In genomic region chr12:72110814-72111615, GRCh38 we compare ENCODE assay signal across 19 cellular contexts.
"Had no signal": no experiment of that assay in that cellular context is flagged by ENCODE, and none has a peak within 500 bp of the region (broad histone marks: within the 10 kb centered on the region; RNA-seq: fewer than 3 reads in every experiment).

No MANE protein-coding gene starts in this region.

- ATAC-seq: body of pancreas; gastrocnemius medialis; left cardiac atrium; left ventricle myocardium superior; naive thymus-derived CD4-positive, alpha-beta T cell; sciatic nerve; stimulated activated naive CD8-positive, alpha-beta T cell treated with anti-CD3 and anti-CD28 coated beads, Interleukin-15, Interleukin-2, amounts not matched to agents 100 U/mL and 50 U/mL, for 24 hours had no signal

- DNase-seq: activated CD4-positive, alpha-beta T cell treated with anti-CD3 and anti-CD28 coated beads for 48 hours; activated CD4-positive, alpha-beta T cell treated with anti-CD3 and anti-CD28 coated beads, Interleukin-2, amount 50 U/mL, for 48 hours; activated CD8-positive, alpha-beta memory T cell treated with anti-CD3 and anti-CD28 coated beads for 24 hours; activated effector memory CD4-positive, alpha-beta T cell treated with Interleukin-2 at 50 U/mL for 16 hours; activated naive CD4-positive, alpha-beta T cell treated with Interleukin-2 at 50 U/mL for 16 hours; aorta; body of pancreas; cerebellar nuclear complex; colonic mucosa; effector memory CD4-positive, alpha-beta T cell; gastrocnemius medialis; left cardiac atrium; left ventricle myocardium superior; naive thymus-derived CD4-positive, alpha-beta T cell; stimulated activated CD4-positive, alpha-beta T cell treated with anti-CD3 and anti-CD28 coated beads, Interleukin-12 subunit alpha, Interleukin-12 subunit beta, amount 100 ng/mL, for 4 hours; stimulated activated CD4-positive, alpha-beta T cell treated with anti-CD3 and anti-CD28 coated beads, Interleukin-4, amount 100 ng/mL, for 1 hour; stimulated activated naive CD8-positive, alpha-beta T cell treated with anti-CD3 and anti-CD28 coated beads, Interleukin-15, Interleukin-2, amounts not matched to agents 100 U/mL and 50 U/mL, for 24 hours; thyroid gland had no signal
